15 cellular contexts compared by ENCODE assay signal in the genomic region with DNA sequence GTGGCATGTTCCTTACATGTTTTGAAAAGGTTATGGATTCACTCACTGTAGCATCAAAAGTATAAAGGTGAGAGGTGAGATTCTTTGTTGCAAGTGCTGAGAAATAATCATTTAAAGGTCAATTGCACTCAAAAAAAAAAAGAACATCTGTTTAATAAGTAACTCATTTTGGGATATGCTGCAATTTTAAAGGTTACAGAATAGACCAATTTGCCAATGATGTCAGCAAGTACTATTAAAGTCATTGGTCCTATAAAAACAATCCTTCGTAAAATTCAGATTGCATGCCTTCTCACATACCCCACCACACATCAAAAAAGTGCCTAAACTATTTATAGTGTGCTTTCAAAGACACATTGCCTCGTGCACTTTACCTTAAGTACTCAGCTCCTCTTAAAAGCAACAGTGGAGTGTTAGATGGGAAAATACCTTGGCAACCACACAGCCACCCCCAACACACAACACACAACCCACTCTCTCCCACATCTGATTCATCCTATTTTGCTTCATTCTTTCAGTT.
A peak's percentile ranks its signal among the peaks of the same experiment; 100 is the strongest.
DNase-seq lines count a peak whose midpoint lies in the region; ATAC-seq lines count a peak whose summit lies in the region.
"Had no signal": no experiment of that assay in that cellular context is flagged by ENCODE, and none has a peak within 500 bp of the region (broad histone marks: within the 10 kb centered on the region; RNA-seq: fewer than 3 reads in every experiment).

No MANE protein-coding gene starts in this region.

- no peak overlapping the region for H3K4me3 Mint-ChIP-seq in activated T-helper 17 cell treated with anti-CD3 and anti-CD28 coated beads, Interleukin-2, amount 50 U/mL, for 72 hours
- no peak overlapping the region for H3K4me3 Mint-ChIP-seq in activated CD8-positive, alpha-beta memory T cell treated with anti-CD3 and anti-CD28 coated beads, Interleukin-2, amount 10 ng/mL, durations not matched to agents 7 days and 5 days

- no peaks in the 10 kb centered on the region for H3K27me3 Mint-ChIP-seq in activated T-helper 17 cell treated with anti-CD3 and anti-CD28 coated beads, Interleukin-2, amount 50 U/mL, for 72 hours
- no peaks in the 10 kb centered on the region for H3K27me3 Mint-ChIP-seq in activated CD8-positive, alpha-beta memory T cell treated with anti-CD3 and anti-CD28 coated beads, Interleukin-2, amount 10 ng/mL, durations not matched to agents 7 days and 5 days

- DNase-seq in Caki2 (ENCODE audit: low read depth) (peak; percentile 51), left kidney (ENCODE audit: low read depth, low spot score) (peak; percentile 42), NCI-H524 treated with DMSO at 0.1 percent for 48 hours (lab: John Stamatoyannopoulos, UW) (no peak)
- DNase-seq in stimulated activated CD4-positive, alpha-beta T cell treated with anti-CD3 and anti-CD28 coated beads, Interleukin-4, amount 100 ng/mL, for 24 hours: no peak
- no peak for DNase-seq in activated CD8-positive, alpha-beta memory T cell treated with anti-CD3 and anti-CD28 coated beads, Interleukin-2, amount 10 ng/mL, durations not matched to agents 7 days and 5 days
- DNase-seq: body of pancreas; DMS153; left colon; MV-4-11; NCI-H82; RPMI8226; stimulated activated CD4-positive, alpha-beta T cell treated with anti-CD3 and anti-CD28 coated beads, Interleukin-15, amount 100 ng/mL, for 24 hours; SW 1271 had no signal

- no peak overlapping the region for H3K27ac Mint-ChIP-seq in activated T-helper 17 cell treated with anti-CD3 and anti-CD28 coated beads, Interleukin-2, amount 50 U/mL, for 72 hours
- no peak overlapping the region for H3K27ac Mint-ChIP-seq in activated CD8-positive, alpha-beta memory T cell treated with anti-CD3 and anti-CD28 coated beads, Interleukin-2, amount 10 ng/mL, durations not matched to agents 7 days and 5 days

- no peaks in the 10 kb centered on the region for H3K4me1 Mint-ChIP-seq in activated T-helper 17 cell treated with anti-CD3 and anti-CD28 coated beads, Interleukin-2, amount 50 U/mL, for 72 hours
- H3K4me1 Mint-ChIP-seq in activated CD8-positive, alpha-beta memory T cell treated with anti-CD3 and anti-CD28 coated beads, Interleukin-2, amount 10 ng/mL, durations not matched to agents 7 days and 5 days: no peaks in the 10 kb centered on the region

- CTCF ChIA-PET in activated CD8-positive, alpha-beta memory T cell treated with anti-CD3 and anti-CD28 coated beads, Interleukin-2, amount 10 ng/mL, durations not matched to agents 7 days and 5 days (lab: Charles Lee): no interaction called here

- peak; percentile 68 for ATAC-seq in GM19351 (IDR thresholded peaks at IDR 0.05; ENCODE audit: unreplicated experiment)
- peak; percentile 65 for ATAC-seq in activated T-helper 17 cell treated with anti-CD3 and anti-CD28 coated beads, Interleukin-2, amount 50 U/mL, for 72 hours (replicated peaks)
- ATAC-seq in activated CD8-positive, alpha-beta memory T cell treated with anti-CD3 and anti-CD28 coated beads, Interleukin-2, amount 10 ng/mL, durations not matched to agents 7 days and 5 days: no peak
- ATAC-seq: body of pancreas, left colon had no signal

- peaks cover 10% of the 10 kb centered on the region for H3K9me3 Mint-ChIP-seq in activated T-helper 17 cell treated with anti-CD3 and anti-CD28 coated beads, Interleukin-2, amount 50 U/mL, for 72 hours
- no peaks in the 10 kb centered on the region for H3K9me3 Mint-ChIP-seq in activated CD8-positive, alpha-beta memory T cell treated with anti-CD3 and anti-CD28 coated beads, Interleukin-2, amount 10 ng/mL, durations not matched to agents 7 days and 5 days (ENCODE audit: low read depth)

- in situ Hi-C loops in Caki2 (cut with HindIII; ENCODE audit: low pct_unique_long_range_greater_than_20kb, low sequenced_read_pairs): no loop called here

- no peaks in the 10 kb centered on the region for H3K36me3 Mint-ChIP-seq in activated T-helper 17 cell treated with anti-CD3 and anti-CD28 coated beads, Interleukin-2, amount 50 U/mL, for 72 hours (ENCODE audit: low read depth)
- H3K36me3 Mint-ChIP-seq in activated CD8-positive, alpha-beta memory T cell treated with anti-CD3 and anti-CD28 coated beads, Interleukin-2, amount 10 ng/mL, durations not matched to agents 7 days and 5 days: no peaks in the 10 kb centered on the region

Comparison
In these comparisons a context has a peak if more than half of its experiments do, and no peak if none do; other contexts are left out.
1. DNase-seq: peak in Caki2 (single experiment) and left kidney (single experiment); none in stimulated activated CD4-positive, alpha-beta T cell treated with anti-CD3 and anti-CD28 coated beads, Interleukin-4, amount 100 ng/mL, for 24 hours (single experiment), NCI-H524 treated with DMSO at 0.1 percent for 48 hours (single experiment) and activated CD8-positive, alpha-beta memory T cell treated with anti-CD3 and anti-CD28 coated beads, Interleukin-2, amount 10 ng/mL, durations not matched to agents 7 days and 5 days (single experiment).